Comparison of ENCODE assay signal across 6 cellular contexts in genomic region chr10:9895981-9896380, GRCh38.
"Had no signal": no experiment of that assay in that cellular context is flagged by ENCODE, and none has a peak within 500 bp of the region (broad histone marks: within the 10 kb centered on the region; RNA-seq: fewer than 3 reads in every experiment).

No MANE protein-coding gene starts in this region.

- H3K9ac ChIP-seq: KMS-11 had no signal

- DNase-seq: H9, HCEC 1CT, IMR-90 had no signal

- H3K27ac ChIP-seq: KMS-11 had no signal

- H3K4me2 ChIP-seq: GM23338, KMS-11 had no signal

- H3K4me3 ChIP-seq: GM23338, K562 had no signal

- ATAC-seq: GM23338, K562 had no signal
